In the genomic region with DNA sequence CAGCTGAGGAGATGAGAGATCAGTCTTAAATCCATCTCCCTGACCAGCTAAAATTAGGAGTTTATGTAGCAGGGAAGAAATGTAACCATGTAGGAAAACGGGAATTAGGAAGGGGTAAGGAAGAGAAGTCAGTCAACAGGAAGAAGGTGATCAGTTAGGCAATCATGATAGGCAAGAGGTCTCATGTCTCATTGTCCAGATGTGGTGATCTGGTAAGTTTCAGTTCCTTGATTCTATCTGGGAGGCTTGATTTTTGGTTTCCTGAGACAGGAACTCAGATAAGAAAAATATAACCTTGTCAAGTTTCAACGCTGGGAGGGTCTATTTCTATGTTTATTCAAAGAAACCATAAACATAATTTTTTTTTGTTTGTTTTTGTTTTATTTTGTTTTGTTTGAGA, we compare ENCODE assay signal across 26 cellular contexts. TPM values are rescaled to one million over a fixed set of nuclear protein-coding genes. Genes with fewer than 3 reads are reported as not detected.
DNase-seq lines count a peak whose midpoint lies in the region; ATAC-seq and TF ChIP-seq lines count a peak whose summit lies in the region.
"Had no signal": no experiment of that assay in that cellular context is flagged by ENCODE, and none has a peak within 500 bp of the region (broad histone marks: within the 10 kb centered on the region; RNA-seq: fewer than 3 reads in every experiment).

No MANE protein-coding gene starts in this region.

- no peak for TF ChIP-seq CTCF in GM06990 (IDR thresholded peaks at IDR 0.05; ENCODE audit: insufficient read depth, low read length, poor library complexity, severe bottlenecking)
- no peak for TF ChIP-seq CTCF in NB4 (IDR thresholded peaks at IDR 0.05; ENCODE audit: low read depth, low read length)

- peak overlapping the region; percentile 45 for H3K27ac Mint-ChIP-seq in memory B cell
- H3K27ac Mint-ChIP-seq: activated CD4-positive, alpha-beta memory T cell treated with anti-CD3 and anti-CD28 coated beads, Interleukin-2, amount 10 ng/mL, durations not matched to agents 7 days and 5 days; activated naive CD4-positive, alpha-beta T cell treated with anti-CD3 and anti-CD28 coated beads for 36 hours; brain; dendritic cell treated with granulocyte-macrophage colony-stimulating factor and Interleukin-4, amounts not matched to agents 40 ng/mL and 50 ng/mL, for 4 days; neural progenitor cell had no signal

- H3K4me3 ChIP-seq in GM06990 (replicated peaks; ENCODE audit: low read depth, low read length) (no peak overlapping the region), NB4 (ENCODE audit: low read depth, low read length) (no peak overlapping the region)
- H3K4me3 ChIP-seq: left lung, neural progenitor cell, pancreas, PC-9, skin epidermis had no signal

- TF ChIP-seq POLR2A in NB4 (IDR thresholded peaks at IDR 0.05; ENCODE audit: extremely low read depth, insufficient read length): no peak

- H3K4me3 Mint-ChIP-seq in memory B cell: no peak overlapping the region
- no peak overlapping the region for H3K4me3 Mint-ChIP-seq in activated T-cell treated with anti-CD3 and anti-CD28 coated beads, Interleukin-2, amount 50 U/mL, for 4 hours
- H3K4me3 Mint-ChIP-seq: activated CD4-positive, alpha-beta memory T cell treated with anti-CD3 and anti-CD28 coated beads, Interleukin-2, amount 10 ng/mL, durations not matched to agents 7 days and 5 days; activated naive CD4-positive, alpha-beta T cell treated with anti-CD3 and anti-CD28 coated beads for 36 hours; brain; dendritic cell treated with granulocyte-macrophage colony-stimulating factor and Interleukin-4, amounts not matched to agents 40 ng/mL and 50 ng/mL, for 4 days; neural progenitor cell had no signal

- H3K9me3 Mint-ChIP-seq in memory B cell: peaks cover 12% of the 10 kb centered on the region
- H3K9me3 Mint-ChIP-seq in activated T-cell treated with anti-CD3 and anti-CD28 coated beads, Interleukin-2, amount 50 U/mL, for 4 hours: peaks cover 5% of the 10 kb centered on the region

- peak; percentile 12 for DNase-seq in GM06990 (ENCODE audit: extremely low read depth, insufficient read length)
- peak; percentile 32 for DNase-seq in NB4 (ENCODE audit: low read depth)
- no peak for DNase-seq in memory B cell (ENCODE audit: low spot score in 2 of 2)
- DNase-seq in posterior vena cava (ENCODE audit: low spot score): no peak
- no peak for DNase-seq in activated T-cell treated with anti-CD3 and anti-CD28 coated beads, Interleukin-2, amount 50 U/mL, for 4 hours
- DNase-seq in NCI-H748 (lab: John Stamatoyannopoulos, UW; ENCODE audit: unreplicated experiment): no peak
- DNase-seq: activated CD4-positive, alpha-beta memory T cell treated with anti-CD3 and anti-CD28 coated beads, Interleukin-2, amount 10 ng/mL, durations not matched to agents 7 days and 5 days; activated CD8-positive, alpha-beta memory T cell treated with anti-CD3 and anti-CD28 coated beads, Interleukin-2, amount 50 U/mL, for 48 hours; activated naive CD4-positive, alpha-beta T cell treated with anti-CD3 and anti-CD28 coated beads for 36 hours; HCEC 1CT; head of caudate nucleus; left lung; mesenchymal stem cell; NCI-H1092; NCI-H1694; PC-9; retina; stimulated activated naive CD8-positive, alpha-beta T cell treated with anti-CD3 and anti-CD28 coated beads, Interleukin-15, Interleukin-2, amounts not matched to agents 100 U/mL and 50 U/mL, for 24 hours; T-helper 2 cell had no signal

- peaks cover 15% of the 10 kb centered on the region for H3K4me1 Mint-ChIP-seq in memory B cell
- peaks cover 7% of the 10 kb centered on the region for H3K4me1 Mint-ChIP-seq in activated T-cell treated with anti-CD3 and anti-CD28 coated beads, Interleukin-2, amount 50 U/mL, for 4 hours (ENCODE audit: low read depth)
- H3K4me1 Mint-ChIP-seq: brain, neural progenitor cell had no signal

- H3K36me3 ChIP-seq in GM06990 (ENCODE audit: control insufficient read depth, insufficient read depth, low read length): no peaks in the 10 kb centered on the region
- H3K36me3 ChIP-seq: left lung, neural progenitor cell, pancreas had no signal

- no peaks in the 10 kb centered on the region for H3K27me3 Mint-ChIP-seq in memory B cell
- peaks cover 2% of the 10 kb centered on the region for H3K27me3 Mint-ChIP-seq in activated T-cell treated with anti-CD3 and anti-CD28 coated beads, Interleukin-2, amount 50 U/mL, for 4 hours (ENCODE audit: low read depth)
- H3K27me3 Mint-ChIP-seq: dendritic cell treated with granulocyte-macrophage colony-stimulating factor and Interleukin-4, amounts not matched to agents 40 ng/mL and 50 ng/mL, for 4 days had no signal

- intact Hi-C loops in posterior vena cava (cut with DNase I): loop anchor here in 1 of 2 donors (1.0 kb wide), 1 partner anchor 24 kb away; no protein-coding TSS in a partner anchor

- peak; percentile 62 for ATAC-seq in GM19438 (IDR thresholded peaks at IDR 0.05; ENCODE audit: low read depth, unreplicated experiment)
- peak; percentile 66 for ATAC-seq in memory B cell (ENCODE audit: low read depth)
- ATAC-seq in activated T-cell treated with anti-CD3 and anti-CD28 coated beads, Interleukin-2, amount 50 U/mL, for 4 hours: no peak
- ATAC-seq: left lung; Right ventricle myocardium inferior; stimulated activated naive CD8-positive, alpha-beta T cell treated with anti-CD3 and anti-CD28 coated beads, Interleukin-15, Interleukin-2, amounts not matched to agents 100 U/mL and 50 U/mL, for 24 hours had no signal

- peaks cover 6% of the 10 kb centered on the region for H3K36me3 Mint-ChIP-seq in memory B cell
- peaks cover 2% of the 10 kb centered on the region for H3K36me3 Mint-ChIP-seq in activated T-cell treated with anti-CD3 and anti-CD28 coated beads, Interleukin-2, amount 50 U/mL, for 4 hours (ENCODE audit: insufficient read depth)
- H3K36me3 Mint-ChIP-seq: brain, neural progenitor cell had no signal

- H3K27me3 ChIP-seq in GM06990 (replicated peaks; ENCODE audit: control insufficient read depth, insufficient read depth, low read length): no peaks in the 10 kb centered on the region
- H3K27me3 ChIP-seq: left lung, neural progenitor cell, pancreas had no signal

RNA-seq across cellular contexts. Expression of a gene that starts 40.3 kb away (rescaled TPM):
- total RNA-seq in posterior vena cava: 10 to 100 TPM; 45.3 to 53.7 TPM
- total RNA-seq in activated T-cell treated with anti-CD3 and anti-CD28 coated beads, Interleukin-2, amount 50 U/mL, for 4 hours: 10 to 100 TPM; 22.4 to 25.3 (median 25.2) TPM

Comparison
In these comparisons a context has a peak if more than half of its experiments do, and no peak if none do; other contexts are left out.
1. DNase-seq: peak in GM06990 (single experiment) and NB4 (single experiment); none in memory B cell (0 of 2), posterior vena cava (single experiment), activated T-cell treated with anti-CD3 and anti-CD28 coated beads, Interleukin-2, amount 50 U/mL, for 4 hours (single experiment) and NCI-H748 (single experiment).
2. ATAC-seq: peak in GM19438 (single experiment) and memory B cell (single experiment); none in activated T-cell treated with anti-CD3 and anti-CD28 coated beads, Interleukin-2, amount 50 U/mL, for 4 hours (0 of 2).